Comparison of ENCODE assay signal across 25 cellular contexts in genomic region chr7:20791523-20791879, GRCh38. TPM values are rescaled to one million over a fixed set of nuclear protein-coding genes. Genes with fewer than 3 reads are reported as not detected.
DNase-seq lines count a peak whose midpoint lies in the region; ATAC-seq, FAIRE-seq and TF ChIP-seq lines count a peak whose summit lies in the region.
"Had no signal": no experiment of that assay in that cellular context is flagged by ENCODE, and none has a peak within 500 bp of the region (broad histone marks: within the 10 kb centered on the region; RNA-seq: fewer than 3 reads in every experiment).

No MANE protein-coding gene starts in this region.

- no peak for TF ChIP-seq RAD21 in HepG2 (CRISPR knock-in tag; IDR thresholded peaks at IDR 0.05)

- POLR2A ChIA-PET in HepG2 (lab: Yijun Ruan, JAX) = no interaction called here

- no peak overlapping the region for H3K4me3 ChIP-seq in HepG2 (replicated peaks in 1 of 3; ENCODE audit: insufficient read depth in 1 of 3, low read depth in 2 of 3, low read length in 3 of 3)
- H3K4me3 ChIP-seq in right lobe of liver = no peak overlapping the region
- peak overlapping the region; percentile 51 for H3K4me3 ChIP-seq in iPS-15b (ENCODE audit: low read depth, low read length)
- H3K4me3 ChIP-seq: psoas muscle, skin epidermis had no signal

- H3K27ac Mint-ChIP-seq in activated T-helper 1 cell treated with anti-CD3 and anti-CD28 coated beads, Interleukin-12 subunit alpha, Interleukin-12 subunit beta, Interleukin-2, Interleukin-4 antibody, amounts not matched to agents 30 ng/mL and 10 ng/mL and 1 ng/mL, durations not matched to agents 14 hours and 24 hours and 36 hours = no peak overlapping the region
- no peak overlapping the region for H3K27ac Mint-ChIP-seq in type B pancreatic cell
- H3K27ac Mint-ChIP-seq: activated CD4-positive, alpha-beta T cell treated with anti-CD3 and anti-CD28 coated beads for 36 hours; activated naive CD8-positive, alpha-beta T cell; CD4-positive, CD25-positive, alpha-beta regulatory T cell; nephron had no signal

- H3K4me2 ChIP-seq in HepG2 (ENCODE audit: low read depth, low read length) = no peak overlapping the region

- in situ Hi-C loops in HepG2 (cut with HindIII; ENCODE audit: extremely low pct_ligation_motif_present, low pct_unique_long_range_greater_than_20kb) = loop anchor here (25.0 kb wide), 1 partner anchor 721 kb away; no protein-coding TSS in a partner anchor

- CTCF ChIA-PET in HepG2 (lab: Yijun Ruan, JAX; ENCODE audit: low intra/inter-chr PET ratio, low total read pairs) = no interaction called here

- H3K4me1 Mint-ChIP-seq in activated T-helper 1 cell treated with anti-CD3 and anti-CD28 coated beads, Interleukin-12 subunit alpha, Interleukin-12 subunit beta, Interleukin-2, Interleukin-4 antibody, amounts not matched to agents 30 ng/mL and 10 ng/mL and 1 ng/mL, durations not matched to agents 14 hours and 24 hours and 36 hours (ENCODE audit: low read depth) = peaks cover 9% of the 10 kb centered on the region
- peaks cover 6% of the 10 kb centered on the region for H3K4me1 Mint-ChIP-seq in type B pancreatic cell (ENCODE audit: unreplicated experiment)

- peaks cover 3% of the 10 kb centered on the region for H3K9me3 Mint-ChIP-seq in activated T-helper 1 cell treated with anti-CD3 and anti-CD28 coated beads, Interleukin-12 subunit alpha, Interleukin-12 subunit beta, Interleukin-2, Interleukin-4 antibody, amounts not matched to agents 30 ng/mL and 10 ng/mL and 1 ng/mL, durations not matched to agents 14 hours and 24 hours and 36 hours
- no peaks in the 10 kb centered on the region for H3K9me3 Mint-ChIP-seq in type B pancreatic cell

- H4K20me1 ChIP-seq in HepG2 (ENCODE audit: insufficient read depth, low read length) = no peaks in the 10 kb centered on the region

- H3K9ac ChIP-seq in HepG2 (ENCODE audit: insufficient read depth, low read depth, low read length) = no peak overlapping the region
- H3K9ac ChIP-seq in iPS-15b (ENCODE audit: low read depth, low read length) = no peak overlapping the region

- H3K27me3 ChIP-seq in HepG2 (ENCODE audit: control insufficient read depth in 1 of 2, insufficient read depth in 2 of 2, low read length in 2 of 2) (peaks cover 6 to 87% of the 10 kb centered on the region in 2 experiments), right lobe of liver (peaks cover 4 to 89% of the 10 kb centered on the region in 2 donors), iPS-15b (ENCODE audit: control insufficient read depth, insufficient read depth, low read length) (peaks cover 76% of the 10 kb centered on the region)

- no peak for DNase-seq in HepG2 (ENCODE audit: low spot score)
- DNase-seq in right lobe of liver = no peak
- DNase-seq in activated T-helper 1 cell treated with anti-CD3 and anti-CD28 coated beads, Interleukin-12 subunit alpha, Interleukin-12 subunit beta, Interleukin-2, Interleukin-4 antibody, amounts not matched to agents 30 ng/mL and 10 ng/mL and 1 ng/mL, durations not matched to agents 14 hours and 24 hours and 36 hours (ENCODE audit: low spot score) = no peak
- DNase-seq in type B pancreatic cell (ENCODE audit: extremely low spot score, unreplicated experiment) = no peak
- DNase-seq in COR-L47 (lab: John Stamatoyannopoulos, UW) = no peak
- no peak for DNase-seq in substantia nigra (lab: John Stamatoyannopoulos, UW)
- DNase-seq: activated CD4-positive, alpha-beta T cell treated with anti-CD3 and anti-CD28 coated beads for 36 hours; CD4-positive, CD25-positive, alpha-beta regulatory T cell; DMS153; GDM1; KG1; NCI-H1694; psoas muscle; SHP77 treated with DMSO at 0.1 percent for 48 hours; stimulated activated CD4-positive, alpha-beta T cell treated with anti-CD3 and anti-CD28 coated beads, Interleukin-1b, Interleukin-23, amount 100 ng/mL, for 48 hours had no signal

- H3K36me3 ChIP-seq in HepG2 (replicated peaks in 1 of 2; ENCODE audit: control insufficient read depth in 1 of 2, insufficient read depth in 2 of 2, low read length in 2 of 2) (no peaks in the 10 kb centered on the region), right lobe of liver (no peaks in the 10 kb centered on the region), iPS-15b (ENCODE audit: control insufficient read depth, insufficient read depth, low read length) (no peaks in the 10 kb centered on the region)

- no peak for FAIRE-seq in HepG2 (lab: Jason Lieb, UNC)
- FAIRE-seq: TTC549 had no signal

- intact Hi-C loops in HepG2 (cut with micrococcal nuclease; ENCODE audit: unreplicated experiment) = no loop called here
- intact Hi-C loops in right lobe of liver (cut with DNase I) = no loop called here
- intact Hi-C loops in activated T-helper 1 cell treated with anti-CD3 and anti-CD28 coated beads, Interleukin-12 subunit alpha, Interleukin-12 subunit beta, Interleukin-2, Interleukin-4 antibody, amounts not matched to agents 30 ng/mL and 10 ng/mL and 1 ng/mL, durations not matched to agents 14 hours and 24 hours and 36 hours (cut with micrococcal nuclease) = loop anchor here (10.0 kb wide), 1 partner anchor 753 kb away; the partner anchor contains the start of gene DNAH11

- peaks cover 10% of the 10 kb centered on the region; the same call in 1 of the 2 replicates for H3K4me1 ChIP-seq in HepG2 (ENCODE audit: insufficient read depth, low read length)
- H3K4me1 ChIP-seq in right lobe of liver = peaks cover 0 to 6% (median 0%) of the 10 kb centered on the region in 4 donors
- H3K4me1 ChIP-seq in iPS-15b (ENCODE audit: control insufficient read depth, insufficient read depth, low read length) = peaks cover 37% of the 10 kb centered on the region

- H3K36me3 Mint-ChIP-seq in activated T-helper 1 cell treated with anti-CD3 and anti-CD28 coated beads, Interleukin-12 subunit alpha, Interleukin-12 subunit beta, Interleukin-2, Interleukin-4 antibody, amounts not matched to agents 30 ng/mL and 10 ng/mL and 1 ng/mL, durations not matched to agents 14 hours and 24 hours and 36 hours (ENCODE audit: low read depth) = peaks cover 2% of the 10 kb centered on the region
- peaks cover 5% of the 10 kb centered on the region for H3K36me3 Mint-ChIP-seq in type B pancreatic cell
- H3K36me3 Mint-ChIP-seq: CD4-positive, CD25-positive, alpha-beta regulatory T cell had no signal

- TF ChIP-seq EP300 in HepG2 (IDR thresholded peaks at IDR 0.05; ENCODE audit: low read depth in 2 of 2, low read length in 2 of 2) = no peak
- TF ChIP-seq EP300 in HepG2 (CRISPR knock-in tag; IDR thresholded peaks at IDR 0.05; ENCODE audit: borderline replicate concordance) = no peak

- H3K27ac ChIP-seq in HepG2 (ENCODE audit: extremely low read length, insufficient read depth, low read length) (no peak overlapping the region), right lobe of liver (no peak overlapping the region), substantia nigra (ENCODE audit: low read depth, low read length, poor library complexity, severe bottlenecking) (no peak overlapping the region)
- H3K27ac ChIP-seq: psoas muscle, skin epidermis had no signal

- TF ChIP-seq POLR2A in HepG2 (IDR thresholded peaks at IDR 0.05; ENCODE audit: insufficient read depth in 1 of 2, low read depth in 2 of 2, low read length in 2 of 2) (no peak), right lobe of liver (IDR thresholded peaks at IDR 0.05) (no peak)

- no peaks in the 10 kb centered on the region for H3K79me2 ChIP-seq in HepG2 (ENCODE audit: insufficient read depth, low read length)

- TF ChIP-seq CTCF in HepG2 (CRISPR knock-in tag; IDR thresholded peaks at IDR 0.05) (no peak), right lobe of liver (IDR thresholded peaks at IDR 0.05) (no peak), type B pancreatic cell (conservative IDR thresholded peaks at IDR 0.05) (no peak)

- BruUV-seq in HepG2 (replicated peaks; lab: Mats Ljungman, UMichigan) = no TSS peak

- H3K9me3 ChIP-seq in HepG2 (ENCODE audit: low read length) (no peaks in the 10 kb centered on the region), right lobe of liver (no peaks in the 10 kb centered on the region), iPS-15b (ENCODE audit: control insufficient read depth, insufficient read depth, low read length) (no peaks in the 10 kb centered on the region)
- H3K9me3 ChIP-seq: psoas muscle had no signal

- H2AFZ ChIP-seq in HepG2 (ENCODE audit: low read length) = no peak overlapping the region

- H3K27me3 Mint-ChIP-seq in activated T-helper 1 cell treated with anti-CD3 and anti-CD28 coated beads, Interleukin-12 subunit alpha, Interleukin-12 subunit beta, Interleukin-2, Interleukin-4 antibody, amounts not matched to agents 30 ng/mL and 10 ng/mL and 1 ng/mL, durations not matched to agents 14 hours and 24 hours and 36 hours (ENCODE audit: insufficient read depth) = peaks cover 83% of the 10 kb centered on the region
- H3K27me3 Mint-ChIP-seq in type B pancreatic cell = peaks cover 100% of the 10 kb centered on the region

- no peak for ATAC-seq in HepG2
- ATAC-seq in right lobe of liver = no peak
- no peak for ATAC-seq in HG03442 (IDR thresholded peaks at IDR 0.05; ENCODE audit: unreplicated experiment)
- ATAC-seq: activated CD4-positive, alpha-beta T cell treated with anti-CD3 and anti-CD28 coated beads for 36 hours; HCT116; psoas muscle had no signal

- WGBS in HepG2 (ENCODE audit: low lambda C conversion rate) = 27% methylated on average over 5 of the region's 6 CpGs
- WGBS in right lobe of liver (ENCODE audit: insufficient coverage, low coverage, low lambda C conversion rate, missing lambda C conversion rate) = 1% methylated on average over 4 of the region's 6 CpGs

- peak overlapping the region; percentile 19 for H3K4me3 Mint-ChIP-seq in activated T-helper 1 cell treated with anti-CD3 and anti-CD28 coated beads, Interleukin-12 subunit alpha, Interleukin-12 subunit beta, Interleukin-2, Interleukin-4 antibody, amounts not matched to agents 30 ng/mL and 10 ng/mL and 1 ng/mL, durations not matched to agents 14 hours and 24 hours and 36 hours
- H3K4me3 Mint-ChIP-seq in type B pancreatic cell = peak overlapping the region; percentile 70
- H3K4me3 Mint-ChIP-seq: activated CD4-positive, alpha-beta T cell treated with anti-CD3 and anti-CD28 coated beads for 36 hours; activated naive CD8-positive, alpha-beta T cell had no signal

RNA-seq across cellular contexts. Expression of gene SP8, which starts 4.8 kb away (rescaled TPM):
- total RNA-seq in HepG2 (2016; rRNA removed; fragmentation: Illumina TruSeq; extraction: Trizol) (not detected in 2 replicates), right lobe of liver (not detected), type B pancreatic cell (ENCODE audit: low replicate concordance) (2.0 and 4.3 TPM in 2 replicates)
- total RNA-seq in HepG2 (2016; cell fraction: cytosol; rRNA removed; fragmentation: Illumina TruSeq; extraction: Trizol; ENCODE audit: low read depth) = not detected in 2 replicates
- not detected in 2 replicates for total RNA-seq in HepG2 (2016; cell fraction: insoluble cytoplasmic fraction; rRNA removed; fragmentation: Illumina TruSeq; extraction: Trizol)
- total RNA-seq in HepG2 (2016; cell fraction: membrane; rRNA removed; fragmentation: Illumina TruSeq; extraction: Trizol) = not detected in 2 replicates
- total RNA-seq in HepG2 (2016; cell fraction: nucleus; rRNA removed; fragmentation: Illumina TruSeq; extraction: Trizol) = not detected in 2 replicates
- not detected in 2 replicates for polyA plus RNA-seq in HepG2 (2011; rRNA removed)
- not detected in 2 replicates for polyA plus RNA-seq in HepG2 (2011; cell fraction: cytosol; rRNA removed)
- polyA plus RNA-seq in HepG2 (2011; cell fraction: nucleus; rRNA removed) = not detected in 2 replicates
- not detected in 2 replicates for polyA plus RNA-seq in HepG2 (2012)
- polyA plus RNA-seq in HepG2 (2016; cell fraction: cytosol; fragmentation: Illumina TruSeq; extraction: Trizol; ENCODE audit: low read depth) = not detected in 2 replicates
- polyA plus RNA-seq in HepG2 (2016; cell fraction: insoluble cytoplasmic fraction; fragmentation: Illumina TruSeq; extraction: Trizol; ENCODE audit: low read depth) = not detected in 2 replicates
- not detected in 2 replicates for polyA plus RNA-seq in HepG2 (2016; cell fraction: membrane; fragmentation: Illumina TruSeq; extraction: Trizol; ENCODE audit: low read depth)
- not detected in 2 replicates for polyA plus RNA-seq in HepG2 (2016; cell fraction: nucleus; fragmentation: Illumina TruSeq; extraction: Trizol; ENCODE audit: insufficient read depth, low read depth)
- not detected in 2 replicates for polyA minus RNA-seq in HepG2 (2011; rRNA and poly(A)+ RNA removed; ENCODE audit: low replicate concordance)
- polyA minus RNA-seq in HepG2 (2011; cell fraction: cytosol; rRNA and poly(A)+ RNA removed) = not detected in 2 replicates
- not detected in 2 replicates for polyA minus RNA-seq in HepG2 (2011; cell fraction: nucleus; rRNA and poly(A)+ RNA removed)
- total RNA-seq in activated T-helper 1 cell treated with anti-CD3 and anti-CD28 coated beads, Interleukin-12 subunit alpha, Interleukin-12 subunit beta, Interleukin-2, Interleukin-4 antibody, amounts not matched to agents 30 ng/mL and 10 ng/mL and 1 ng/mL, durations not matched to agents 14 hours and 24 hours and 36 hours = not detected in 2 replicates
- total RNA-seq: activated CD4-positive, alpha-beta T cell treated with anti-CD3 and anti-CD28 coated beads for 36 hours; CD4-positive, CD25-positive, alpha-beta regulatory T cell; liver; mononuclear cell; OCI-LY7; psoas muscle had no signal
- polyA plus RNA-seq: CD4-positive, CD25-positive, alpha-beta regulatory T cell; liver; psoas muscle had no signal
